14 cellular contexts compared by ENCODE assay signal in genomic region chr10:23885853-23886252, GRCh38.
A peak's percentile ranks its signal among the peaks of the same experiment; 100 is the strongest.
DNase-seq lines count a peak whose midpoint lies in the region; ATAC-seq and TF ChIP-seq lines count a peak whose summit lies in the region.
"Had no signal": no experiment of that assay in that cellular context is flagged by ENCODE, and none has a peak within 500 bp of the region (broad histone marks: within the 10 kb centered on the region; RNA-seq: fewer than 3 reads in every experiment).

No MANE protein-coding gene starts in this region.

- H3K9me3 ChIP-seq in heart left ventricle (no peaks in the 10 kb centered on the region), body of pancreas (no peaks in the 10 kb centered on the region)
- peaks cover 0 to 13% (median 4%) of the 10 kb centered on the region in 11 experiments; a peak in 6 of 22 replicates for H3K9me3 ChIP-seq in BLaER1 treated with 17β-estradiol and CSF1 and Interleukin-3, amounts not matched to agents 10 nM and 100 nM (replicated peaks in 1 of 11)
- H3K9me3 ChIP-seq: Caco-2 had no signal

- peaks cover 0 to 3% (median 0%) of the 10 kb centered on the region in 9 donors for H3K27me3 ChIP-seq in heart left ventricle
- H3K27me3 ChIP-seq in BLaER1 treated with 17β-estradiol and CSF1 and Interleukin-3, amounts not matched to agents 10 nM and 100 nM, result no peaks in the 10 kb centered on the region
- no peaks in the 10 kb centered on the region for H3K27me3 ChIP-seq in body of pancreas

- H3K27ac Mint-ChIP-seq in activated T-helper 17 cell treated with anti-CD3 and anti-CD28 coated beads, Interleukin-2, amount 50 U/mL, for 72 hours, result no peak overlapping the region
- H3K27ac Mint-ChIP-seq: CD4-positive, CD25-positive, alpha-beta regulatory T cell; CD8-positive, alpha-beta memory T cell; H9; IgD-negative memory B cell had no signal

- no peak for DNase-seq in left cardiac atrium
- DNase-seq in heart left ventricle, result no peak
- no peak for DNase-seq in body of pancreas
- no peak for DNase-seq in dedifferentiated amniotic fluid mesenchymal stem cell (ENCODE audit: extremely low spot score)
- DNase-seq: 8988T; C1 segment of cervical spinal cord; CD4-positive, CD25-positive, alpha-beta regulatory T cell; CD8-positive, alpha-beta memory T cell had no signal

- 54 to 64% (median 57%) methylated on average over 5 of the region's 5 CpGs for WGBS in heart left ventricle, 4 donors
- WGBS in body of pancreas, 2 donors, result 74 to 84% methylated on average over 5 of the region's 5 CpGs

- H3K9me3 Mint-ChIP-seq in activated T-helper 17 cell treated with anti-CD3 and anti-CD28 coated beads, Interleukin-2, amount 50 U/mL, for 72 hours, result no peaks in the 10 kb centered on the region
- H3K9me3 Mint-ChIP-seq: CD4-positive, CD25-positive, alpha-beta regulatory T cell; H9 had no signal

- H3K36me3 ChIP-seq in heart left ventricle, result no peaks in the 10 kb centered on the region
- H3K36me3 ChIP-seq in BLaER1 treated with 17β-estradiol and CSF1 and Interleukin-3, amounts not matched to agents 10 nM and 100 nM, result no peaks in the 10 kb centered on the region
- H3K36me3 ChIP-seq in body of pancreas (replicated peaks in 1 of 2; ENCODE audit: insufficient read depth in 1 of 2, low read depth in 2 of 2), result no peaks in the 10 kb centered on the region

- no peaks in the 10 kb centered on the region for H4K20me1 ChIP-seq in BLaER1 treated with 17β-estradiol and CSF1 and Interleukin-3, amounts not matched to agents 10 nM and 100 nM

- no peak for TF ChIP-seq POLR2A in heart left ventricle (IDR thresholded peaks at IDR 0.05)
- TF ChIP-seq POLR2A in body of pancreas (IDR thresholded peaks at IDR 0.05), result no peak

- H3K4me3 ChIP-seq in heart left ventricle (no peak overlapping the region), body of pancreas (no peak overlapping the region)
- no peak overlapping the region for H3K4me3 ChIP-seq in BLaER1 treated with 17β-estradiol and CSF1 and Interleukin-3, amounts not matched to agents 10 nM and 100 nM

- no peak for TF ChIP-seq CTCF in heart left ventricle (IDR thresholded peaks at IDR 0.05)
- no peak for TF ChIP-seq CTCF in body of pancreas (IDR thresholded peaks at IDR 0.05)

- H3K4me1 ChIP-seq in heart left ventricle (peaks cover 0 to 4% (median 0%) of the 10 kb centered on the region in 12 donors), body of pancreas (peaks cover 25% of the 10 kb centered on the region)
- H3K4me1 ChIP-seq in BLaER1 treated with 17β-estradiol and CSF1 and Interleukin-3, amounts not matched to agents 10 nM and 100 nM, result peaks cover 0 to 20% (median 10%) of the 10 kb centered on the region in 10 experiments; a peak in 15 of 20 replicates
- H3K4me1 ChIP-seq: Caco-2 had no signal

- no peak overlapping the region for H3K9ac ChIP-seq in BLaER1 treated with 17β-estradiol and CSF1 and Interleukin-3, amounts not matched to agents 10 nM and 100 nM

- H3K4me3 Mint-ChIP-seq in activated T-helper 17 cell treated with anti-CD3 and anti-CD28 coated beads, Interleukin-2, amount 50 U/mL, for 72 hours, result no peak overlapping the region
- H3K4me3 Mint-ChIP-seq: CD8-positive, alpha-beta memory T cell; H9; IgD-negative memory B cell had no signal

- H3K36me3 Mint-ChIP-seq in activated T-helper 17 cell treated with anti-CD3 and anti-CD28 coated beads, Interleukin-2, amount 50 U/mL, for 72 hours (ENCODE audit: low read depth), result no peaks in the 10 kb centered on the region
- H3K36me3 Mint-ChIP-seq: CD4-positive, CD25-positive, alpha-beta regulatory T cell; CD8-positive, alpha-beta memory T cell had no signal

- H3K4me1 Mint-ChIP-seq in activated T-helper 17 cell treated with anti-CD3 and anti-CD28 coated beads, Interleukin-2, amount 50 U/mL, for 72 hours, result no peaks in the 10 kb centered on the region
- H3K4me1 Mint-ChIP-seq: CD4-positive, CD25-positive, alpha-beta regulatory T cell; CD8-positive, alpha-beta memory T cell; H9; IgD-negative memory B cell had no signal

- intact Hi-C loops in left cardiac atrium (cut with DNase I) (loop anchor here in 1 of 2 donors (10.0 kb wide), 1 partner anchor 319 kb away; the partner anchor contains the start of gene KIAA1217), heart left ventricle (cut with DNase I) (loop anchor here in 1 of 10 donors (2.0 kb wide), 1 partner anchor 311 kb away; no protein-coding TSS in a partner anchor), body of pancreas (cut with DNase I) (no loop called here)

- peak; percentile 27 for ATAC-seq in left cardiac atrium
- no peak for ATAC-seq in heart left ventricle
- no peak for ATAC-seq in body of pancreas
- no peak for ATAC-seq in activated T-helper 17 cell treated with anti-CD3 and anti-CD28 coated beads, Interleukin-2, amount 50 U/mL, for 72 hours (replicated peaks)
- ATAC-seq in HG02970 (IDR thresholded peaks at IDR 0.05; ENCODE audit: low FRiP score, unreplicated experiment), result no peak

- peak overlapping the region in 10 of 11 experiments; percentile 6 to 61 (median 49); a peak in 19 of 22 replicates for H3K4me2 ChIP-seq in BLaER1 treated with 17β-estradiol and CSF1 and Interleukin-3, amounts not matched to agents 10 nM and 100 nM

- H3K27me3 Mint-ChIP-seq in activated T-helper 17 cell treated with anti-CD3 and anti-CD28 coated beads, Interleukin-2, amount 50 U/mL, for 72 hours, result no peaks in the 10 kb centered on the region
- H3K27me3 Mint-ChIP-seq: CD4-positive, CD25-positive, alpha-beta regulatory T cell; CD8-positive, alpha-beta memory T cell; IgD-negative memory B cell had no signal

- no peak overlapping the region for H3K27ac ChIP-seq in heart left ventricle
- 0 out of 22 replicates have a peak overlapping the region, but pooled peaks of 1 of the 11 experiments have one; percentile 5 for H3K27ac ChIP-seq in BLaER1 treated with 17β-estradiol and CSF1 and Interleukin-3, amounts not matched to agents 10 nM and 100 nM
- peak overlapping the region; percentile 5 to 64 (median 19) for H3K27ac ChIP-seq in body of pancreas

Comparison
In these comparisons a context has a peak if more than half of its experiments do, and no peak if none do; other contexts are left out.
1. ATAC-seq: peak in left cardiac atrium (2 of 2); none in heart left ventricle (0 of 4), body of pancreas (single experiment), activated T-helper 17 cell treated with anti-CD3 and anti-CD28 coated beads, Interleukin-2, amount 50 U/mL, for 72 hours (single experiment) and HG02970 (single experiment).
2. H3K27ac ChIP-seq: peak in body of pancreas (4 of 4); none in heart left ventricle (0 of 12).